11 cellular contexts compared by ENCODE assay signal in genomic region chr7:128860158-128861073, GRCh38. TPM values are rescaled to one million over a fixed set of nuclear protein-coding genes. Genes with fewer than 3 reads are reported as not detected.
DNase-seq lines count a peak whose midpoint lies in the region; ATAC-seq, FAIRE-seq and TF ChIP-seq lines count a peak whose summit lies in the region.
"Had no signal": no experiment of that assay in that cellular context is flagged by ENCODE, and none has a peak within 500 bp of the region (broad histone marks: within the 10 kb centered on the region; RNA-seq: fewer than 3 reads in every experiment).

No MANE protein-coding gene starts in this region.

- TF ChIP-seq CTCF in AG04449 (IDR thresholded peaks at IDR 0.05; ENCODE audit: insufficient read depth, low read length, missing control alignments): peak; percentile 18
- no peak for TF ChIP-seq CTCF in WTC11 (IDR thresholded peaks at IDR 0.05)
- TF ChIP-seq CTCF in D721Med (IDR thresholded peaks at IDR 0.05; ENCODE audit: insufficient read depth, missing control alignments): no peak

- H3K4me3 ChIP-seq in AG04449 (ENCODE audit: low read depth, low read length) (no peak overlapping the region), GM23248 (no peak overlapping the region), right cardiac atrium (ENCODE audit: low read length) (no peak overlapping the region)
- H3K4me3 ChIP-seq: lung, PC-9 had no signal

- 60 to 62% methylated on average over 10 of the region's 10 CpGs for WGBS in GM23248 (ENCODE audit: low coverage in 1 of 2, low lambda C conversion rate in 2 of 2, missing lambda C conversion rate in 2 of 2), 2 experiments
- 29% methylated on average over 10 of the region's 10 CpGs for WGBS in right cardiac atrium

- H3K9ac ChIP-seq in GM23248: no peak overlapping the region

- H3K9me3 Mint-ChIP-seq in WTC11: no peaks in the 10 kb centered on the region

- H3K36me3 ChIP-seq in GM23248 (ENCODE audit: low read depth): peaks cover 7% of the 10 kb centered on the region; the same call in 1 of the 2 replicates

- H4K20me1 ChIP-seq in GM23248 (ENCODE audit: insufficient read depth): no peaks in the 10 kb centered on the region

- CTCF ChIA-PET in AG04449 (lab: Yijun Ruan, JAX) (interaction anchor here (1.1 to 17.9 kb wide), 4 partner anchors 12 to 232 kb away, joined by 7 to 203 read pairs (median 28); no protein-coding TSS in a partner anchor), WTC11 (lab: Charles Lee) (interaction anchor here (0.7 to 6.6 kb wide), 20 partner anchors 8 to 399 kb away, joined by 3 to 149 read pairs (median 4); partner anchors contain the start of gene KCP)

- H3K27me3 Mint-ChIP-seq in WTC11 (ENCODE audit: low read depth): peaks cover 4% of the 10 kb centered on the region
- no peaks in the 10 kb centered on the region for H3K27me3 Mint-ChIP-seq in T-helper 17 cell

- peak overlapping the region; percentile 36; the same call in 1 of the 2 replicates for H3K27ac Mint-ChIP-seq in WTC11
- H3K27ac Mint-ChIP-seq in T-helper 17 cell: no peak overlapping the region

- H3F3A ChIP-seq in GM23248 (ENCODE audit: insufficient read depth): peaks cover 39% of the 10 kb centered on the region

- DNase-seq in AG04449 (ENCODE audit: low read depth, low spot score) (no peak), GM23248 (peak; percentile 73), WTC11 (ENCODE audit: low spot score) (no peak), right cardiac atrium (no peak), D721Med (ENCODE audit: insufficient read length, low spot score) (no peak), NCI-H2107 treated with DMSO at 0.1 percent for 48 hours (lab: John Stamatoyannopoulos, UW; ENCODE audit: unreplicated experiment) (no peak), T-helper 17 cell (no peak)
- DNase-seq: activated T-cell treated with anti-CD3 and anti-CD28 coated beads, Interleukin-2, amount 50 U/mL, for 48 hours; PC-9 had no signal

- H3K4me3 Mint-ChIP-seq in WTC11: no peak overlapping the region
- H3K4me3 Mint-ChIP-seq in T-helper 17 cell: no peak overlapping the region

- in situ Hi-C loops in GM23248 (cut with MboI): no loop called here

- H3K27me3 ChIP-seq in GM23248 (replicated peaks; ENCODE audit: insufficient read depth) (no peaks in the 10 kb centered on the region), right cardiac atrium (ENCODE audit: control insufficient read depth, insufficient read depth) (no peaks in the 10 kb centered on the region)

- H3K36me3 Mint-ChIP-seq in WTC11 (peaks cover 4% of the 10 kb centered on the region), T-helper 17 cell (ENCODE audit: low read depth) (peaks cover 3% of the 10 kb centered on the region)

- FAIRE-seq in D721Med (lab: Jason Lieb, UNC): no peak

- ATAC-seq in WTC11 (peak; percentile 11), right cardiac atrium (peak in 1 of 2 donors; percentile 0), T-helper 17 cell (no peak), GM19035 (IDR thresholded peaks at IDR 0.05; ENCODE audit: unreplicated experiment) (no peak)

- H3K4me1 Mint-ChIP-seq in WTC11 (peaks cover 25% of the 10 kb centered on the region), T-helper 17 cell (peaks cover 20% of the 10 kb centered on the region)

- POLR2A ChIA-PET in AG04449 (lab: Yijun Ruan, JAX) (interaction anchor here (0.6 to 1.6 kb wide), 5 partner anchors 10 to 31 kb away, joined by 3 to 5 read pairs (median 3); no protein-coding TSS in a partner anchor), WTC11 (lab: Charles Lee) (interaction anchor here (0.6 kb wide), 2 partner anchors 146 to 840 kb away, joined by 3 read pairs; no protein-coding TSS in a partner anchor)

- no peak overlapping the region for H3K4me2 ChIP-seq in GM23248 (ENCODE audit: unreplicated experiment)
- H3K4me2 ChIP-seq: PC-9 had no signal

- intact Hi-C loops in right cardiac atrium (cut with DNase I): no loop called here

- H3K4me1 ChIP-seq in GM23248 (ENCODE audit: insufficient read depth) (peaks cover 8% of the 10 kb centered on the region; the same call in 1 of the 2 replicates), right cardiac atrium (ENCODE audit: control insufficient read depth, insufficient read depth, low read length) (peaks cover 12% of the 10 kb centered on the region)

- H3K79me2 ChIP-seq in GM23248 (ENCODE audit: insufficient read depth): peaks cover 26% of the 10 kb centered on the region

- H2AFZ ChIP-seq in GM23248: no peak overlapping the region
- H2AFZ ChIP-seq: PC-9 had no signal

- H3K27ac ChIP-seq in GM23248: peak overlapping the region; percentile 50
- peak overlapping the region; percentile 57 for H3K27ac ChIP-seq in right cardiac atrium (ENCODE audit: low read length)
- H3K27ac ChIP-seq: PC-9 had no signal

- no peaks in the 10 kb centered on the region for H3K9me2 ChIP-seq in GM23248 (ENCODE audit: insufficient read depth)

- no peaks in the 10 kb centered on the region for H3K9me3 ChIP-seq in GM23248 (ENCODE audit: low read depth)
- H3K9me3 ChIP-seq in right cardiac atrium (ENCODE audit: control insufficient read depth, low read length): no peaks in the 10 kb centered on the region
- no peaks in the 10 kb centered on the region for H3K9me3 ChIP-seq in T-helper 17 cell (ENCODE audit: control insufficient read depth, low read length, poor library complexity, severe bottlenecking)

TF ChIP-seq in WTC11, 78 proteins besides CTCF, POLR2A, EP300 and RAD21 (continues in another document):
- TF ChIP-seq CREM (CRISPR knock-in tag; IDR thresholded peaks at IDR 0.05): no peak
- no peak for TF ChIP-seq MLX (CRISPR knock-in tag; IDR thresholded peaks at IDR 0.05)
- TF ChIP-seq GTF2I (CRISPR knock-in tag; conservative IDR thresholded peaks at IDR 0.05): no peak
- TF ChIP-seq TEAD4 (CRISPR knock-in tag; IDR thresholded peaks at IDR 0.05): no peak
- TF ChIP-seq SP1 (CRISPR knock-in tag; conservative IDR thresholded peaks at IDR 0.05): no peak
- no peak for TF ChIP-seq TEAD1 (CRISPR knock-in tag; IDR thresholded peaks at IDR 0.05)
- no peak for TF ChIP-seq SMAD4 (CRISPR knock-in tag; IDR thresholded peaks at IDR 0.05)
- TF ChIP-seq RELA (CRISPR knock-in tag; IDR thresholded peaks at IDR 0.05; ENCODE audit: borderline replicate concordance): no peak
- TF ChIP-seq ZNF317 (CRISPR knock-in tag; IDR thresholded peaks at IDR 0.05; ENCODE audit: borderline replicate concordance, low read depth): no peak
- TF ChIP-seq ZNF416 (CRISPR knock-in tag; IDR thresholded peaks at IDR 0.05): no peak
- TF ChIP-seq ATF1 (CRISPR knock-in tag; IDR thresholded peaks at IDR 0.05): no peak
- TF ChIP-seq ZNF532 (CRISPR knock-in tag; IDR thresholded peaks at IDR 0.05; ENCODE audit: borderline replicate concordance): no peak
- no peak for TF ChIP-seq NR1H2 (CRISPR knock-in tag; IDR thresholded peaks at IDR 0.05)
- TF ChIP-seq ZNF121 (CRISPR knock-in tag; IDR thresholded peaks at IDR 0.05): no peak

RNA-seq across cellular contexts. Expression of gene ATP6V1F, which starts 2.2 kb away (rescaled TPM):
- 96.5 and 124 TPM in 2 replicates for total RNA-seq in GM23248 (2014; rRNA removed; shearing (Covaris generic))
- polyA plus RNA-seq in GM23248 (2016; fragmentation: Nextera tagmentation; extraction: Ambion mirVana) (243 and 264 TPM in 2 replicates), right cardiac atrium (224 TPM)
- total RNA-seq in WTC11 (2021) (117 to 121 TPM (median 120 TPM) in 3 replicates), right cardiac atrium (100 to 1,000 TPM; 127 to 139 (median 134) TPM), T-helper 17 cell (10 to 100 TPM; 62.5 to 68.7 TPM)

RNA-seq across cellular contexts. Expression of gene FLNC, which starts 30.2 kb away (rescaled TPM):
- 304 and 353 TPM in 2 replicates for total RNA-seq in GM23248 (2014; rRNA removed; shearing (Covaris generic))
- polyA plus RNA-seq in GM23248 (2016; fragmentation: Nextera tagmentation; extraction: Ambion mirVana) (74.0 and 75.1 TPM in 2 replicates), right cardiac atrium (216 TPM)
- total RNA-seq in WTC11 (2021) (6.3 to 8.0 TPM (median 6.8 TPM) in 3 replicates), right cardiac atrium (100 to 1,000 TPM; 244 to 358 (median 285) TPM), T-helper 17 cell (under 1 TPM; 0.05 TPM)

RNA-seq across cellular contexts. Expression of gene KCP, which starts 50.1 kb away (rescaled TPM):
- not detected in 2 replicates for total RNA-seq in GM23248 (2014; rRNA removed; shearing (Covaris generic))
- 0.10 TPM in 2 replicates for polyA plus RNA-seq in GM23248 (2016; fragmentation: Nextera tagmentation; extraction: Ambion mirVana)
- 2.5 to 2.9 TPM (median 2.7 TPM) in 3 replicates for total RNA-seq in WTC11 (2021)
- under 1 TPM; 0.23 to 0.28 (median 0.24) TPM for total RNA-seq in right cardiac atrium
- 0.36 TPM for polyA plus RNA-seq in right cardiac atrium
- total RNA-seq in T-helper 17 cell: 1 to 10 TPM in 1 of 2 donors, under 1 TPM in 1; 0.23 to 1.2 TPM

Comparison
In these comparisons a context has a peak if more than half of its experiments do, and no peak if none do; other contexts are left out.
1. RNA of gene FLNC, which starts 30.2 kb away (total RNA-seq): 304 to 353 TPM in GM23248 and 244 to 358 TPM in right cardiac atrium; 6.3 to 8.0 TPM in WTC11 and 0.05 TPM in T-helper 17 cell; every median in the first group is over 10 times any median in the second.